ENCODE assay signal across 25 cellular contexts in the genomic region with DNA sequence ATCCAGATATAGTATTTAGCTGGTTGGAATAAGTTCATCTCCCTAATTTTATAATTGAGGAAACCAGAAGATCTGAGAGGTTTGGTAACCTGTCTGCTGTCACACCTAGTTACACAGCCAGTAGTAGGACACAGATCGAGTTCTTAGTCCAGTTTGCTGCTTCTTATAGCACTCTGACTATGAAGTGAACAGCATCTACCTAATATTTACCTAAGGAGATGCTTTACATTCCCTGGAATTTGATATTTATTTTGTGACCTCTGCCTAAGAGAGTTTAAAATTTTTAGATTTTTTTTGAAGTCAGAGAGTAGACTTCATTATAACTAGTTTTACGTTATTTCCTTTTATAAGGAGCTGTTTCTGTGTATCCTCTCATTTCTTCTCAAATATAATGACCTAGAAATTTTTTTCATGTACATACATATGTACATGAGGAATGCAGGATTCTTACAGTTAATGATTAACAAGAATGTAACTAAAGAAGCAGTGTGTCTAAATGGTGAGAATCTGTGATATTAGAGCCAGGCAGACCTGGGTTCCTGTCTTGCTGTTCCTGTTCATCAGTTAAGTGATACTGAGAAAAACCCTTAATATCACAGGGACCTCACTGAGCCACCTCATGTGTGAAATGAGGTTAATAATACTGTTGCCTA. TPM values are rescaled to one million over a fixed set of nuclear protein-coding genes. Genes with fewer than 3 reads are reported as not detected.
A peak's percentile ranks its signal among the peaks of the same experiment; 100 is the strongest.
DNase-seq lines count a peak whose midpoint lies in the region; ATAC-seq and TF ChIP-seq lines count a peak whose summit lies in the region.
"Had no signal": no experiment of that assay in that cellular context is flagged by ENCODE, and none has a peak within 500 bp of the region (broad histone marks: within the 10 kb centered on the region; RNA-seq: fewer than 3 reads in every experiment).

No MANE protein-coding gene starts in this region.

- intact Hi-C loops in dorsolateral prefrontal cortex (cut with DNase I) (loop anchor here in 1 of 2 donors (10.0 kb wide), 1 partner anchor 109 kb away; no protein-coding TSS in a partner anchor), transverse colon (cut with DNase I; ENCODE audit: low total_unique reads) (no loop called here)

- DNase-seq in NCI-H2107 treated with DMSO at 0.1 percent for 48 hours (lab: John Stamatoyannopoulos, UW; ENCODE audit: unreplicated experiment) = peak; percentile 19
- no peak for DNase-seq in NCI-H2107 (lab: John Stamatoyannopoulos, UW)
- no peak for DNase-seq in dorsolateral prefrontal cortex
- DNase-seq in transverse colon = no peak
- DNase-seq in activated naive CD4-positive, alpha-beta T cell treated with anti-CD3 and anti-CD28 coated beads, Interleukin-2, amount 50 U/mL, for 72 hours (ENCODE audit: low spot score in 2 of 2) = no peak
- no peak for DNase-seq in activated CD8-positive, alpha-beta memory T cell treated with anti-CD3 and anti-CD28 coated beads, Interleukin-2, amount 50 U/mL, for 48 hours
- DNase-seq: 8988T; activated CD4-positive, alpha-beta T cell treated with anti-CD3 and anti-CD28 coated beads, Interleukin-2, amount 50 U/mL, for 1 hour; CD4-positive, alpha-beta memory T cell; central memory CD4-positive, alpha-beta T cell; DMS153; GF-D8; GOT3; heart right ventricle; left cardiac atrium; NCI-H748 treated with DMSO at 0.1 percent for 48 hours; OCI-M1; posterior cingulate gyrus; stimulated activated CD8-positive, alpha-beta memory T cell treated with anti-CD3 and anti-CD28 coated beads, Interleukin-4, amount 100 ng/mL, for 48 hours; T-helper 9 cell had no signal

- peaks cover 4 to 6% of the 10 kb centered on the region in 2 donors for H3K36me3 Mint-ChIP-seq in activated naive CD4-positive, alpha-beta T cell treated with anti-CD3 and anti-CD28 coated beads, Interleukin-2, amount 50 U/mL, for 72 hours
- H3K36me3 Mint-ChIP-seq: activated naive CD8-positive, alpha-beta T cell; CD4-positive, alpha-beta memory T cell; natural killer cell treated with Interleukin-12 subunit alpha and Interleukin-12 subunit beta and Interleukin-15 and Interleukin-18, amount 100 ng/mL, for 72 hours had no signal

- peaks cover 12% of the 10 kb centered on the region for H3K36me3 ChIP-seq in muscle layer of colon (ENCODE audit: insufficient read depth, low read length)
- no peaks in the 10 kb centered on the region for H3K36me3 ChIP-seq in transverse colon

- H3K9me3 Mint-ChIP-seq in activated naive CD4-positive, alpha-beta T cell treated with anti-CD3 and anti-CD28 coated beads, Interleukin-2, amount 50 U/mL, for 72 hours = no peaks in the 10 kb centered on the region
- H3K9me3 Mint-ChIP-seq: natural killer cell treated with Interleukin-12 subunit alpha and Interleukin-12 subunit beta and Interleukin-15 and Interleukin-18, amount 100 ng/mL, for 72 hours had no signal

- H3K27me3 ChIP-seq in dorsolateral prefrontal cortex = peaks cover 0 to 33% (median 13%) of the 10 kb centered on the region in 45 donors
- no peaks in the 10 kb centered on the region for H3K27me3 ChIP-seq in muscle layer of colon (ENCODE audit: control insufficient read depth in 1 of 2, insufficient read depth in 2 of 2, low read length in 2 of 2)
- peaks cover 7% of the 10 kb centered on the region for H3K27me3 ChIP-seq in transverse colon

- 56 to 60% methylated on average over 2 of the region's 2 CpGs for WGBS in transverse colon (ENCODE audit: low coverage in 1 of 2), 2 donors

- TF ChIP-seq CTCF in dorsolateral prefrontal cortex (IDR thresholded peaks at IDR 0.05 in 54 of 56, conservative IDR thresholded peaks at IDR 0.05 in 2 of 56; ENCODE audit: low read depth in 1 of 56, partially characterized antibody in 56 of 56) (no peak), transverse colon (IDR thresholded peaks at IDR 0.05) (no peak)

- H3K4me1 ChIP-seq in muscle layer of colon (ENCODE audit: insufficient read depth, low read length) (peaks cover 39% of the 10 kb centered on the region), transverse colon (peaks cover 5 to 28% (median 14%) of the 10 kb centered on the region in 4 donors)

- H3K27ac ChIP-seq in dorsolateral prefrontal cortex = no peak overlapping the region
- H3K27ac ChIP-seq in muscle layer of colon (ENCODE audit: low read depth, low read length) = no peak overlapping the region
- peak overlapping the region in 3 of 4 donors; percentile 15 to 18 (median 17) for H3K27ac ChIP-seq in transverse colon
- H3K27ac ChIP-seq: heart right ventricle had no signal

- no peaks in the 10 kb centered on the region for H3K9me3 ChIP-seq in muscle layer of colon (ENCODE audit: low read length)
- H3K9me3 ChIP-seq in transverse colon = no peaks in the 10 kb centered on the region
- H3K9me3 ChIP-seq: heart right ventricle had no signal

- no peak overlapping the region for H3K27ac Mint-ChIP-seq in activated naive CD4-positive, alpha-beta T cell treated with anti-CD3 and anti-CD28 coated beads, Interleukin-2, amount 50 U/mL, for 72 hours
- H3K27ac Mint-ChIP-seq: activated naive CD8-positive, alpha-beta T cell; CD4-positive, alpha-beta memory T cell; natural killer cell treated with Interleukin-12 subunit alpha and Interleukin-12 subunit beta and Interleukin-15 and Interleukin-18, amount 100 ng/mL, for 72 hours had no signal

- no peak for ATAC-seq in activated naive CD4-positive, alpha-beta T cell treated with anti-CD3 and anti-CD28 coated beads, Interleukin-2, amount 50 U/mL, for 72 hours
- ATAC-seq in HG03135 (IDR thresholded peaks at IDR 0.05; ENCODE audit: unreplicated experiment) = no peak
- ATAC-seq: heart right ventricle; left cardiac atrium; natural killer cell treated with Interleukin-12 subunit alpha and Interleukin-12 subunit beta and Interleukin-15 and Interleukin-18, amount 100 ng/mL, for 72 hours; Right ventricle myocardium inferior had no signal

- no peak for TF ChIP-seq EP300 in transverse colon (IDR thresholded peaks at IDR 0.05; ENCODE audit: low read depth)

- no peak overlapping the region for H3K9ac ChIP-seq in muscle layer of colon (ENCODE audit: low read length)

- no peak for TF ChIP-seq POLR2A in transverse colon (IDR thresholded peaks at IDR 0.05)

- H3K4me3 ChIP-seq in dorsolateral prefrontal cortex (peak overlapping the region in 35 of 59 donors; percentile 0 to 78 (median 67)), muscle layer of colon (ENCODE audit: low read depth in 1 of 2, low read length in 2 of 2) (peak overlapping the region; percentile 35 to 36), transverse colon (peak overlapping the region in 1 of 4 donors; percentile 18)
- H3K4me3 ChIP-seq: heart right ventricle had no signal

- in situ Hi-C loops in transverse colon (cut with MboI; ENCODE audit: low pct_ligation_motif_present in 1 of 4, low pct_unique_long_range_greater_than_20kb in 1 of 4, low sequenced_read_pairs in 3 of 4) = no loop called here

RNA-seq across cellular contexts. Expression of a gene that starts 4.3 kb away (rescaled TPM):
- total RNA-seq in dorsolateral prefrontal cortex (10 to 100 TPM; 11.4 to 65.2 (median 22.1) TPM), transverse colon (10 to 100 TPM in 3 of 4 donors, 1 to 10 TPM in 1; 8.6 to 15.0 (median 13.2) TPM)
- total RNA-seq in activated naive CD4-positive, alpha-beta T cell treated with anti-CD3 and anti-CD28 coated beads, Interleukin-2, amount 50 U/mL, for 72 hours = under 1 TPM in 1 of 2 donors, not detected in 1; 0.19 TPM

Comparison
In these comparisons a context has a peak if more than half of its experiments do, and no peak if none do; other contexts are left out.
1. H3K27ac ChIP-seq: peak in transverse colon (3 of 4); none in dorsolateral prefrontal cortex (0 of 59) and muscle layer of colon (single experiment).
2. RNA of a gene that starts 4.3 kb away (total RNA-seq): 11.4 to 65.2 TPM in dorsolateral prefrontal cortex and 8.6 to 15.0 TPM in transverse colon; 0.19 TPM in activated naive CD4-positive, alpha-beta T cell treated with anti-CD3 and anti-CD28 coated beads, Interleukin-2, amount 50 U/mL, for 72 hours; every median in the first group is over 4 times any median in the second.